8 cellular contexts compared by ENCODE assay signal in genomic region chr5:142769793-142770649, GRCh38. TPM values are rescaled to one million over a fixed set of nuclear protein-coding genes. Genes with fewer than 3 reads are reported as not detected.
DNase-seq lines count a peak whose midpoint lies in the region; ATAC-seq and TF ChIP-seq lines count a peak whose summit lies in the region.

ARHGAP26 (plus strand) TSS chr5:142770377; CDS start chr5:142770762, 385 bp downstream.

- H3K4me1 Mint-ChIP-seq in WTC11, result peaks cover 36% of the 10 kb centered on the region

- CTCF ChIA-PET in WTC11 (lab: Charles Lee), result interaction anchor here (0.8 to 4.3 kb wide), 21 partner anchors 9 to 145 kb away, joined by 3 to 46 read pairs (median 7); no protein-coding TSS in a partner anchor

- POLR2A ChIA-PET in WTC11 (lab: Charles Lee), result interaction anchor here (0.6 to 2.3 kb wide), 8 partner anchors 9 to 118 kb away, joined by 3 to 9 read pairs (median 4); no protein-coding TSS in a partner anchor

- no peaks in the 10 kb centered on the region for H3K36me3 Mint-ChIP-seq in WTC11

- peak within 1 kb of the TSS; percentile 90 for H3K27ac Mint-ChIP-seq in WTC11

- H3K4me3 ChIP-seq in AG09309 (ENCODE audit: control insufficient read depth, low read depth, low read length) (peak within 1 kb of the TSS; percentile 99), cardiac fibroblast (replicated peaks in 1 of 2; ENCODE audit: low read depth in 2 of 2, low read length in 2 of 2) (peak within 1 kb of the TSS; percentile 94 to 95)

- peak within 1 kb of the TSS; percentile 93 for H3K4me3 Mint-ChIP-seq in WTC11

- ATAC-seq in GM18907 (IDR thresholded peaks at IDR 0.05; ENCODE audit: unreplicated experiment) (peak; percentile 98), HG03159 (IDR thresholded peaks at IDR 0.05; ENCODE audit: unreplicated experiment) (peak; percentile 97), WTC11 (peak; percentile 96)

- peaks cover 12% of the 10 kb centered on the region; the same call in 1 of the 2 replicates for H3K27me3 Mint-ChIP-seq in WTC11 (ENCODE audit: low read depth)

- DNase-seq in AG09309 (ENCODE audit: low read depth) (peak; percentile 74), NCI-H2227 (lab: John Stamatoyannopoulos, UW; ENCODE audit: unreplicated experiment) (peak; percentile 95), WTC11 (ENCODE audit: low spot score) (peak; percentile 98), cardiac fibroblast (ENCODE audit: low read depth in 2 of 2) (peak; percentile 96 to 97), iPS-NIHi7 (ENCODE audit: extremely low spot score) (peak; percentile 98), smooth muscle cell of the brain vasculature (ENCODE audit: low read depth, low spot score) (peak; percentile 88)

- H3K9me3 Mint-ChIP-seq in WTC11, result no peaks in the 10 kb centered on the region

- TF ChIP-seq CTCF in AG09309 (IDR thresholded peaks at IDR 0.05; ENCODE audit: control insufficient read depth, insufficient read depth, low read depth, low read length, missing control alignments) (peak; percentile 35), WTC11 (IDR thresholded peaks at IDR 0.05) (no peak), cardiac fibroblast (IDR thresholded peaks at IDR 0.05; ENCODE audit: low read depth, low read length) (peak; percentile 24)

TF ChIP-seq in WTC11, 78 proteins besides CTCF, POLR2A, EP300 and RAD21 (continues in another document):
- TF ChIP-seq MYBL2 (CRISPR knock-in tag; IDR thresholded peaks at IDR 0.05) (no peak), ZNF138 (CRISPR knock-in tag; conservative IDR thresholded peaks at IDR 0.05) (peak; percentile 79; the same call in 1 of the 2 replicates), ZNF219 (CRISPR knock-in tag; IDR thresholded peaks at IDR 0.05; ENCODE audit: borderline replicate concordance) (no peak), ZNF671 (CRISPR knock-in tag; IDR thresholded peaks at IDR 0.05) (0 out of 2 replicates have a peak, but pooled peaks have one; percentile 35), E2F4 (CRISPR knock-in tag; IDR thresholded peaks at IDR 0.05; ENCODE audit: borderline replicate concordance, low read depth) (no peak), ZNF532 (CRISPR knock-in tag; IDR thresholded peaks at IDR 0.05; ENCODE audit: borderline replicate concordance) (no peak), ZNF263 (CRISPR knock-in tag; IDR thresholded peaks at IDR 0.05; ENCODE audit: low read depth) (no peak), ZNF416 (CRISPR knock-in tag; IDR thresholded peaks at IDR 0.05) (no peak), NFE2L1 (CRISPR knock-in tag; IDR thresholded peaks at IDR 0.05) (0 out of 2 replicates have a peak, but pooled peaks have one; percentile 35), ATF3 (CRISPR knock-in tag; conservative IDR thresholded peaks at IDR 0.05) (no peak), TEAD4 (CRISPR knock-in tag; IDR thresholded peaks at IDR 0.05) (no peak), SP1 (CRISPR knock-in tag; conservative IDR thresholded peaks at IDR 0.05) (peak; percentile 57), FOXK1 (CRISPR knock-in tag; IDR thresholded peaks at IDR 0.05) (peak; percentile 34; the same call in 1 of the 2 replicates), TP53 (CRISPR knock-in tag; IDR thresholded peaks at IDR 0.05) (0 out of 2 replicates have a peak, but pooled peaks have one; percentile 49), TEAD1 (CRISPR knock-in tag; IDR thresholded peaks at IDR 0.05) (no peak), E2F1 (CRISPR knock-in tag; IDR thresholded peaks at IDR 0.05) (no peak), ZNF396 (CRISPR knock-in tag; IDR thresholded peaks at IDR 0.05; ENCODE audit: borderline replicate concordance) (no peak), HMGXB4 (CRISPR knock-in tag; IDR thresholded peaks at IDR 0.05) (peak; percentile 59), GRHL2 (CRISPR knock-in tag; IDR thresholded peaks at IDR 0.05; ENCODE audit: insufficient replicate concordance, severe bottlenecking) (no peak), ATF6 (CRISPR knock-in tag; IDR thresholded peaks at IDR 0.05) (no peak), CREB1 (CRISPR knock-in tag; IDR thresholded peaks at IDR 0.05) (no peak)

RNA-seq across cellular contexts. Expression of gene ARHGAP26, which starts in this region (rescaled TPM):
- 19.1 to 22.3 TPM (median 21.8 TPM) in 3 replicates for total RNA-seq in WTC11 (2021)

Comparison
In these comparisons a context has a peak if more than half of its experiments do, and no peak if none do; other contexts are left out.
1. Peak in every context shown above with its lines: DNase-seq, ATAC-seq and H3K4me3 ChIP-seq.